In the genomic region with DNA sequence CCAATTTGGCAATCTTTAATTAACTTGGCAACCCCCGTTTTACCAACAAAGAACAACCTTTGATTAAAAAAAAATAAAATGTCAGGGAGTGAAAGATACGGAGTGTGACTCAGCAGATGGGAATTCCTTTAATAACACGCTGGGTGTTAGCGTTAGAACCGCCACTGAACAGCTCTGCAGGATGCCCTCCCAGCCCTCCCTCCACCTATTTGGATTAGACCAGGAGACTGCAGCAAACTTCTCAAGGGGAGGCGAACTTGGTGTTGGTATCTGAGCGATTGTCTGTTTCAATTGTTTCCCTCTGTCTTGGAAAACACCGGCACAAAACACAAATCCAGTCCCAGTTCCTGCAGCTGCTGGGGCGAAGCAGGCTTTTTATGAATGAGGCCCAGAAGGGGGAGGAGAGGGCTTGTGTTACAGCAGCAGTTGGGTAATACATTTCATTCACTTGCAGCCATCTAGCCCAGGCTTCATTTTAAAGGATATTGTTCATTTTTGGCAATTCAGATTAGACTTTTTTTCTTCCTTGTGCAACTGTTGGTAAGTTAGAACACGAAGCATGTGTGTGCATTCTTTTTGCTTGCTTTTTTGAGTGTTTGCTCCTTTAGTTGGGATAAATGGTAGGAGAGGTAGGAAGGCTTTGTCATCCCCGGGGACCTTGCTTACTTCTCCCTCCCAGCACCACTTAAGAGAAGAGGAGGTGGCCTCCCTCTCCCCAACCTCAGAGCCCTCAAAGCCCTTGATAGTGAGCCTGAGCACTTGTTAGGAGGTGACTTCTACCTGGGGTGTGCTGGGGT, we compare ENCODE assay signal across 8 cellular contexts.
DNase-seq lines count a peak whose midpoint lies in the region; ATAC-seq and TF ChIP-seq lines count a peak whose summit lies in the region.

No MANE protein-coding gene starts in this region.

- peak overlapping the region; percentile 69 for H3K18ac ChIP-seq in trophoblast cell (ENCODE audit: low read length)

- H3K9ac ChIP-seq in trophoblast cell (ENCODE audit: low read length), result no peak overlapping the region

- H2AFZ ChIP-seq in GM23338, result no peak overlapping the region
- no peak overlapping the region for H2AFZ ChIP-seq in trophoblast cell (ENCODE audit: insufficient read depth, low read length, poor library complexity)

- H2BK12ac ChIP-seq in trophoblast cell (ENCODE audit: low read length), result no peak overlapping the region

- H3K79me2 ChIP-seq in GM23338 (replicated peaks; ENCODE audit: insufficient read depth), result peaks cover 95% of the 10 kb centered on the region
- H3K79me2 ChIP-seq in trophoblast cell (ENCODE audit: control insufficient read depth, insufficient read depth, low read length, poor library complexity), result peaks cover 13% of the 10 kb centered on the region

- H3K23ac ChIP-seq in trophoblast cell (ENCODE audit: low read length), result no peak overlapping the region

- peak overlapping the region; percentile 68 for H3K4me3 Mint-ChIP-seq in GM23338
- H3K4me3 Mint-ChIP-seq in activated naive CD8-positive, alpha-beta T cell treated with anti-CD3 and anti-CD28 coated beads, Interleukin-2, amount 50 U/mL, for 24 hours, result no peak overlapping the region

- peaks cover 67% of the 10 kb centered on the region for H4K20me1 ChIP-seq in GM23338 (replicated peaks; ENCODE audit: insufficient read depth)

- no peak overlapping the region for H2AK5ac ChIP-seq in trophoblast cell (ENCODE audit: low read length)

- H3K4me1 ChIP-seq in GM23338 (ENCODE audit: insufficient read depth), result peaks cover 86% of the 10 kb centered on the region
- H3K4me1 ChIP-seq in heart left ventricle, result peaks cover 6 to 67% (median 35%) of the 10 kb centered on the region in 12 donors
- peaks cover 9 to 21% of the 10 kb centered on the region in 2 experiments for H3K4me1 ChIP-seq in trophoblast cell (ENCODE audit: control insufficient read depth in 1 of 2, insufficient read depth in 2 of 2, low read length in 2 of 2)

- H4K12ac ChIP-seq in trophoblast cell (ENCODE audit: low read depth, low read length), result no peak overlapping the region

- H3K36me3 ChIP-seq in GM23338 (ENCODE audit: insufficient read depth), result no peaks in the 10 kb centered on the region
- H3K36me3 ChIP-seq in heart left ventricle, result no peaks in the 10 kb centered on the region
- H3K36me3 ChIP-seq in trophoblast cell (ENCODE audit: control insufficient read depth in 1 of 2, insufficient read depth in 2 of 2, low read length in 2 of 2), result peaks cover 0 to 2% of the 10 kb centered on the region in 2 experiments

- no peaks in the 10 kb centered on the region for H3K27me3 ChIP-seq in GM23338 (ENCODE audit: insufficient read depth)
- no peaks in the 10 kb centered on the region for H3K27me3 ChIP-seq in heart left ventricle
- no peaks in the 10 kb centered on the region for H3K27me3 ChIP-seq in trophoblast cell (ENCODE audit: insufficient read depth, low read length)

- peak overlapping the region; percentile 77 for H3K4me2 ChIP-seq in GM23338
- H3K4me2 ChIP-seq in trophoblast cell (ENCODE audit: low read length), result peak overlapping the region; percentile 27

- WGBS in heart left ventricle, 4 donors, result 11 to 14% (median 13%) methylated on average over 11 of the region's 11 CpGs
- WGBS in trophoblast cell (ENCODE audit: extremely low coverage, insufficient coverage, insufficient read length), result no CpG with 5 or more reads among the region's 11 CpGs

- no peaks in the 10 kb centered on the region for H3K9me3 Mint-ChIP-seq in GM23338
- H3K9me3 Mint-ChIP-seq in activated naive CD8-positive, alpha-beta T cell treated with anti-CD3 and anti-CD28 coated beads, Interleukin-2, amount 50 U/mL, for 24 hours, result no peaks in the 10 kb centered on the region

- H3K79me1 ChIP-seq in trophoblast cell (ENCODE audit: low read length), result peaks cover 2% of the 10 kb centered on the region

- H3K27ac Mint-ChIP-seq in GM23338, result peak overlapping the region; percentile 96
- peak overlapping the region; percentile 57 for H3K27ac Mint-ChIP-seq in activated naive CD8-positive, alpha-beta T cell treated with anti-CD3 and anti-CD28 coated beads, Interleukin-2, amount 50 U/mL, for 24 hours

- H4K8ac ChIP-seq in trophoblast cell (ENCODE audit: low read depth, low read length), result no peak overlapping the region

- intact Hi-C loops in heart left ventricle (cut with DNase I), result loop anchor here in 2 of 10 donors (5.0 kb wide), 1 partner anchor 47 kb away; no protein-coding TSS in a partner anchor

- DNase-seq in GM23338 (ENCODE audit: low spot score) (peak; percentile 90), NCI-H2171 treated with DMSO at 0.1 percent for 48 hours (lab: John Stamatoyannopoulos, UW) (peak; percentile 90), heart left ventricle (peak in 3 of 5 donors; percentile 36 to 51 (median 38)), trophoblast cell (peak; percentile 30 to 71), activated gamma-delta T cell (lab: John Stamatoyannopoulos, UW) (no peak)
- no peak for DNase-seq in activated naive CD8-positive, alpha-beta T cell treated with anti-CD3 and anti-CD28 coated beads, Interleukin-2, amount 50 U/mL, for 24 hours

- H3K27ac ChIP-seq in GM23338 (ENCODE audit: low read depth), result peak overlapping the region; percentile 96
- peak overlapping the region in 11 of 12 donors; percentile 11 to 70 (median 52) for H3K27ac ChIP-seq in heart left ventricle
- no peak overlapping the region for H3K27ac ChIP-seq in trophoblast cell (ENCODE audit: low read depth, low read length)

- H3K4me3 ChIP-seq in GM23338, result peak overlapping the region; percentile 46
- peak overlapping the region in 5 of 12 donors; percentile 2 to 28 (median 10) for H3K4me3 ChIP-seq in heart left ventricle
- H3K4me3 ChIP-seq in trophoblast cell (ENCODE audit: low read depth, low read length), result no peak overlapping the region

- no peaks in the 10 kb centered on the region for H3K9me2 ChIP-seq in GM23338 (ENCODE audit: insufficient read depth)

- H2BK120ac ChIP-seq in trophoblast cell (ENCODE audit: insufficient read depth, low read length, poor library complexity), result no peak overlapping the region

- TF ChIP-seq CTCF in GM23338 (conservative IDR thresholded peaks at IDR 0.05; ENCODE audit: low read depth in 2 of 2) (no peak), heart left ventricle (IDR thresholded peaks at IDR 0.05) (no peak)

- peak overlapping the region; percentile 93 for H3K4ac ChIP-seq in trophoblast cell (ENCODE audit: low read depth, low read length)

- H3K27me3 Mint-ChIP-seq in GM23338 (ENCODE audit: insufficient read depth, low read depth, poor library complexity), result peaks cover 14% of the 10 kb centered on the region
- no peaks in the 10 kb centered on the region for H3K27me3 Mint-ChIP-seq in activated naive CD8-positive, alpha-beta T cell treated with anti-CD3 and anti-CD28 coated beads, Interleukin-2, amount 50 U/mL, for 24 hours

- no peak overlapping the region for H4K91ac ChIP-seq in trophoblast cell (ENCODE audit: low read depth, low read length)

- H2BK5ac ChIP-seq in trophoblast cell (ENCODE audit: low read depth, low read length, poor library complexity), result no peak overlapping the region

- H3K14ac ChIP-seq in trophoblast cell (ENCODE audit: low read length), result peak overlapping the region; percentile 21

- H3K9me3 ChIP-seq in heart left ventricle (no peaks in the 10 kb centered on the region), trophoblast cell (ENCODE audit: insufficient read depth, low read depth, low read length) (peaks cover 2% of the 10 kb centered on the region)

- peak; percentile 75 for ATAC-seq in GM23338
- no peak for ATAC-seq in activated naive CD8-positive, alpha-beta T cell treated with anti-CD3 and anti-CD28 coated beads, Interleukin-2, amount 50 U/mL, for 24 hours
- peak; percentile 63 to 88 (median 84) for ATAC-seq in heart left ventricle
- ATAC-seq in HG02981 (IDR thresholded peaks at IDR 0.05; ENCODE audit: unreplicated experiment), result no peak
- ATAC-seq in GM21390 (IDR thresholded peaks at IDR 0.05; ENCODE audit: unreplicated experiment), result no peak

- TF ChIP-seq POLR2A in heart left ventricle (IDR thresholded peaks at IDR 0.05), result no peak

- H3F3A ChIP-seq in GM23338 (replicated peaks; ENCODE audit: low read depth), result peaks cover 14% of the 10 kb centered on the region; the same call in 1 of the 2 replicates

- H3K4me1 Mint-ChIP-seq in GM23338, result peaks cover 85% of the 10 kb centered on the region
- H3K4me1 Mint-ChIP-seq in activated naive CD8-positive, alpha-beta T cell treated with anti-CD3 and anti-CD28 coated beads, Interleukin-2, amount 50 U/mL, for 24 hours, result peaks cover 45% of the 10 kb centered on the region

- H3K36me3 Mint-ChIP-seq in GM23338 (ENCODE audit: low read depth), result no peaks in the 10 kb centered on the region
- H3K36me3 Mint-ChIP-seq in activated naive CD8-positive, alpha-beta T cell treated with anti-CD3 and anti-CD28 coated beads, Interleukin-2, amount 50 U/mL, for 24 hours (ENCODE audit: low read depth), result no peaks in the 10 kb centered on the region

TF ChIP-seq in GM23338, 12 proteins besides CTCF, POLR2A, EP300 and RAD21 (continues in another document):
- TF ChIP-seq EZH2phosphoT487 (IDR thresholded peaks at IDR 0.05; ENCODE audit: unreplicated experiment) (no peak), ZNF331 (CRISPR knock-in tag; IDR thresholded peaks at IDR 0.05; ENCODE audit: low read depth) (no peak)

Comparison
In these comparisons a context has a peak if more than half of its experiments do, and no peak if none do; other contexts are left out.
1. ATAC-seq: peak in GM23338 (single experiment) and heart left ventricle (4 of 4); none in activated naive CD8-positive, alpha-beta T cell treated with anti-CD3 and anti-CD28 coated beads, Interleukin-2, amount 50 U/mL, for 24 hours (single experiment), HG02981 (single experiment) and GM21390 (single experiment).
2. DNase-seq: peak in GM23338 (single experiment), NCI-H2171 treated with DMSO at 0.1 percent for 48 hours (single experiment), heart left ventricle (3 of 5) and trophoblast cell (2 of 2); none in activated naive CD8-positive, alpha-beta T cell treated with anti-CD3 and anti-CD28 coated beads, Interleukin-2, amount 50 U/mL, for 24 hours (single experiment) and activated gamma-delta T cell (single experiment).